Comparison of ENCODE assay signal across 10 cellular contexts in the genomic region with DNA sequence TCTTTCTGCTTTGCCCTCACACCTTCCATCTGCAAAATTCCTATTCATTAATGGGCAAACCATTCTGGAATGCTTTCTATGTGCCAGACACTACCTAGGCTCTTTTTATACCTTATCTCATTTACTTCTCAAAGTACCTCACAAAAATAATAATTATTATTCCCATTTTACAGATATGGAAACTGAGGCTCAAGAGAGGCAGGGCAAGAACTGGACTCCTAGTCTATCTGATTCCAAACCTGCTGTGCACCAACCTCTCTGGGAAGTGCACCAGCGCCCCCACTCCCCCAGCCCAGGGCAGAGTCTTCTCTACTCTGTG. TPM values are rescaled to one million over a fixed set of nuclear protein-coding genes. Genes with fewer than 3 reads are reported as not detected.
DNase-seq lines count a peak whose midpoint lies in the region; ATAC-seq and TF ChIP-seq lines count a peak whose summit lies in the region.
"Had no signal": no experiment of that assay in that cellular context is flagged by ENCODE, and none has a peak within 500 bp of the region (broad histone marks: within the 10 kb centered on the region; RNA-seq: fewer than 3 reads in every experiment).

No MANE protein-coding gene starts in this region.

- ATAC-seq in natural killer cell (no peak), HG03039 (IDR thresholded peaks at IDR 0.05; ENCODE audit: unreplicated experiment) (no peak)

- peak overlapping the region; percentile 73 for H3K4me3 Mint-ChIP-seq in natural killer cell

- TF ChIP-seq CTCF in breast epithelium (IDR thresholded peaks at IDR 0.05), result no peak
- TF ChIP-seq CTCF in natural killer cell (IDR thresholded peaks at IDR 0.05), result no peak

- peaks cover 36 to 39% of the 10 kb centered on the region in 2 donors for H3K27me3 Mint-ChIP-seq in natural killer cell (ENCODE audit: low read depth in 2 of 2)

- H3K4me1 Mint-ChIP-seq in natural killer cell, result peaks cover 14 to 16% of the 10 kb centered on the region in 2 donors

- H3K36me3 Mint-ChIP-seq in natural killer cell, result no peaks in the 10 kb centered on the region

- H3K27me3 ChIP-seq in ACC112 (ENCODE audit: insufficient read depth, low read length) (no peaks in the 10 kb centered on the region), breast epithelium (no peaks in the 10 kb centered on the region)

- H3K79me2 ChIP-seq in ACC112 (ENCODE audit: control insufficient read depth, insufficient read depth, low read length, unreplicated experiment), result peaks cover 3% of the 10 kb centered on the region

- H3K4me1 ChIP-seq in ACC112 (ENCODE audit: control insufficient read depth, insufficient read depth, low read length, unreplicated experiment) (peaks cover 36% of the 10 kb centered on the region), breast epithelium (peaks cover 0 to 10% of the 10 kb centered on the region in 2 donors)

- H3K27ac ChIP-seq in ACC112 (ENCODE audit: low read depth, low read length), result no peak overlapping the region
- peak overlapping the region; percentile 63 for H3K27ac ChIP-seq in KOPT-K1 (ENCODE audit: low read depth, low read length, poor library complexity, severe bottlenecking)
- no peak overlapping the region for H3K27ac ChIP-seq in breast epithelium

- no peak for TF ChIP-seq POLR2A in breast epithelium (IDR thresholded peaks at IDR 0.05)

- H3K27ac Mint-ChIP-seq in natural killer cell, result peak overlapping the region in 1 of 2 donors; percentile 91

- peak overlapping the region; percentile 72 for H2AFZ ChIP-seq in ACC112 (ENCODE audit: low read length, unreplicated experiment)

- H3K4me3 ChIP-seq in ACC112 (ENCODE audit: low read depth, low read length) (peak overlapping the region; percentile 88), breast epithelium (peak overlapping the region; percentile 43 to 67 (median 58))

- no peak for DNase-seq in breast epithelium (ENCODE audit: low spot score in 2 of 2)
- no peak for DNase-seq in natural killer cell
- no peak for DNase-seq in A172 (ENCODE audit: low spot score)
- no peak for DNase-seq in NCI-H524 treated with DMSO at 0.1 percent for 48 hours (lab: John Stamatoyannopoulos, UW)
- no peak for DNase-seq in GM19238 (ENCODE audit: insufficient read length, low spot score)

- H3K9me3 Mint-ChIP-seq in natural killer cell, result no peaks in the 10 kb centered on the region

- intact Hi-C loops in breast epithelium (cut with DNase I; ENCODE audit: low total_unique reads), result no loop called here
- intact Hi-C loops in natural killer cell (cut with micrococcal nuclease), result no loop called here

- H3K9me3 ChIP-seq in KOPT-K1 (ENCODE audit: insufficient read depth, low read length, poor library complexity, severe bottlenecking), result no peaks in the 10 kb centered on the region
- no peaks in the 10 kb centered on the region for H3K9me3 ChIP-seq in breast epithelium

- H3K36me3 ChIP-seq in ACC112 (ENCODE audit: insufficient read depth, low read length), result no peaks in the 10 kb centered on the region
- H3K36me3 ChIP-seq in KOPT-K1 (ENCODE audit: insufficient read depth, low read length), result no peaks in the 10 kb centered on the region
- H3K36me3 ChIP-seq in breast epithelium, result no peaks in the 10 kb centered on the region
- H3K36me3 ChIP-seq: WERI-Rb-1 had no signal

RNA-seq across cellular contexts. Expression of gene DGAT2, which starts 0.8 kb away (rescaled TPM):
- 100 to 1,000 TPM in 1 of 3 donors, 10 to 100 TPM in 2; 26.2 to 134 (median 36.1) TPM for total RNA-seq in breast epithelium
- 1 to 10 TPM in 1 of 3 donors, under 1 TPM in 2; 0.24 to 2.8 (median 0.75) TPM for total RNA-seq in natural killer cell
- total RNA-seq in A172 (2014; rRNA removed; shearing (Covaris generic)), result 15.2 and 15.9 TPM in 2 replicates

RNA-seq across cellular contexts. Expression of gene UVRAG, which starts 47.3 kb away (rescaled TPM):
- 10 to 100 TPM; 43.3 to 73.0 (median 48.9) TPM for total RNA-seq in breast epithelium
- 10 to 100 TPM; 39.9 to 52.5 (median 41.4) TPM for total RNA-seq in natural killer cell
- 19.3 and 21.8 TPM in 2 replicates for total RNA-seq in A172 (2014; rRNA removed; shearing (Covaris generic))

RNA-seq across cellular contexts. Expression of gene MOGAT2, which starts 50.1 kb away (rescaled TPM):
- total RNA-seq in breast epithelium, result 1 to 10 TPM in 2 of 3 donors, under 1 TPM in 1; 0.32 to 7.3 (median 1.3) TPM
- total RNA-seq in natural killer cell, result not detected
- 0.07 TPM in 1 of 2 replicates, not detected in the other for total RNA-seq in A172 (2014; rRNA removed; shearing (Covaris generic))
- total RNA-seq: occipital lobe had no signal
